In genomic region chr7:7791523-7791922, GRCh38 we compare ENCODE assay signal across 1 cellular context.
TF ChIP-seq lines count a peak whose summit lies in the region.

No MANE protein-coding gene starts in this region.

TF ChIP-seq in IMR-90, 13 proteins besides CTCF, POLR2A, EP300 and RAD21 (continued from another document):
- TF ChIP-seq NFE2L2 (IDR thresholded peaks at IDR 0.05; ENCODE audit: low read depth, low read length) (no peak), SMC3 (IDR thresholded peaks at IDR 0.05; ENCODE audit: low read depth, low read length) (no peak), FOS (IDR thresholded peaks at IDR 0.05; ENCODE audit: low read depth, low read length) (no peak), MAZ (IDR thresholded peaks at IDR 0.05; ENCODE audit: borderline replicate concordance, low read depth, low read length) (no peak), RCOR1 (IDR thresholded peaks at IDR 0.05; ENCODE audit: insufficient replicate concordance, low read length) (no peak), BHLHE40 (IDR thresholded peaks at IDR 0.05; ENCODE audit: low read depth, low read length) (no peak), CHD1 (IDR thresholded peaks at IDR 0.05; ENCODE audit: low read depth, low read length) (no peak), RFX5 (IDR thresholded peaks at IDR 0.05; ENCODE audit: low read depth, low read length) (no peak)
